In genomic region chr22:18024276-18024939, GRCh38 we compare ENCODE assay signal across 8 cellular contexts. TPM values are rescaled to one million over a fixed set of nuclear protein-coding genes. Genes with fewer than 3 reads are reported as not detected.
DNase-seq lines count a peak whose midpoint lies in the region; ATAC-seq and TF ChIP-seq lines count a peak whose summit lies in the region.

MICAL3 (minus strand) TSS chr22:18024561; CDS start chr22:17906812, 117,749 bp downstream.

- no peaks in the 10 kb centered on the region for H4K20me1 ChIP-seq in SK-N-SH (ENCODE audit: insufficient read depth)

- H3K27ac Mint-ChIP-seq in activated naive CD8-positive, alpha-beta T cell = no peak within 1 kb of the TSS

- TF ChIP-seq CTCF in SK-N-SH (IDR thresholded peaks at IDR 0.05) (peak; percentile 63), thoracic aorta (IDR thresholded peaks at IDR 0.05) (peak; percentile 43)

- TF ChIP-seq RAD21 in SK-N-SH (IDR thresholded peaks at IDR 0.05; ENCODE audit: low read length) = peak; percentile 64

- ATAC-seq in thoracic aorta (ENCODE audit: insufficient number of reproducible peaks, low FRiP score, low read depth) (peak; percentile 69), HG03095 (IDR thresholded peaks at IDR 0.05; ENCODE audit: unreplicated experiment) (no peak)

- DNase-seq in SK-N-SH = peak; percentile 93
- DNase-seq in glomerular endothelial cell (ENCODE audit: extremely low read depth, low read depth, low spot score) = no peak
- DNase-seq in nucleus accumbens (lab: John Stamatoyannopoulos, UW) = peak in 48 of 56 donors; percentile 15 to 82 (median 58)
- DNase-seq in thoracic aorta (ENCODE audit: low spot score) = no peak

- H3K4me3 ChIP-seq in HUES6 (ENCODE audit: low read depth, low read length) (peak within 1 kb of the TSS; percentile 83), SK-N-SH (ENCODE audit: low read depth in 2 of 2, low read length in 1 of 2) (peak within 1 kb of the TSS; percentile 79 to 84), thoracic aorta (peak within 1 kb of the TSS; percentile 95)

- 2% methylated on average over 30 of the region's 56 CpGs for WGBS in SK-N-SH (ENCODE audit: low lambda C conversion rate)

- POLR2A ChIA-PET in SK-N-SH (lab: Yijun Ruan, JAX) = no interaction called here

- H3K27me3 ChIP-seq in HUES6 (ENCODE audit: control insufficient read depth, insufficient read depth, low read length) = peaks cover 60% of the 10 kb centered on the region
- no peaks in the 10 kb centered on the region for H3K27me3 ChIP-seq in SK-N-SH (ENCODE audit: insufficient read depth)
- H3K27me3 ChIP-seq in thoracic aorta (replicated peaks; ENCODE audit: insufficient read depth) = no peaks in the 10 kb centered on the region

- no peak within 1 kb of the TSS for H3K27ac ChIP-seq in HUES6 (ENCODE audit: low read depth, low read length)
- peak within 1 kb of the TSS; percentile 39 to 62; a peak in 3 of 4 replicates for H3K27ac ChIP-seq in SK-N-SH (ENCODE audit: low read depth in 2 of 2, low read length in 1 of 2)
- H3K27ac ChIP-seq in thoracic aorta = peak within 1 kb of the TSS; percentile 71

- H3K9ac ChIP-seq in ES-I3 (ENCODE audit: low read depth, low read length) (peak within 1 kb of the TSS; percentile 69), HUES6 (ENCODE audit: low read length) (peak within 1 kb of the TSS; percentile 16), SK-N-SH (peak within 1 kb of the TSS; percentile 33; the same call in 1 of the 2 replicates)

- H3F3A ChIP-seq in SK-N-SH (replicated peaks; ENCODE audit: insufficient read depth) = peaks cover 4% of the 10 kb centered on the region

- H3K4me3 Mint-ChIP-seq in activated naive CD8-positive, alpha-beta T cell = peak within 1 kb of the TSS; percentile 92

- no peaks in the 10 kb centered on the region for H3K36me3 ChIP-seq in ES-I3 (ENCODE audit: insufficient read depth, low read length)
- no peaks in the 10 kb centered on the region for H3K36me3 ChIP-seq in HUES6 (ENCODE audit: control insufficient read depth, insufficient read depth, low read length)
- H3K36me3 ChIP-seq in SK-N-SH (replicated peaks in 1 of 2; ENCODE audit: control insufficient read depth in 1 of 2, insufficient read depth in 2 of 2, low read length in 1 of 2) = no peaks in the 10 kb centered on the region
- H3K36me3 ChIP-seq in thoracic aorta = no peaks in the 10 kb centered on the region

- no peaks in the 10 kb centered on the region for H3K9me2 ChIP-seq in SK-N-SH

- H3K9me3 ChIP-seq in ES-I3 (ENCODE audit: control insufficient read depth, insufficient read depth, low read length) = no peaks in the 10 kb centered on the region
- H3K9me3 ChIP-seq in HUES6 (ENCODE audit: control insufficient read depth, insufficient read depth, low read depth, low read length) = no peaks in the 10 kb centered on the region
- no peaks in the 10 kb centered on the region for H3K9me3 ChIP-seq in SK-N-SH
- H3K9me3 ChIP-seq in thoracic aorta = no peaks in the 10 kb centered on the region

- peaks cover 14% of the 10 kb centered on the region for H3K4me1 Mint-ChIP-seq in activated naive CD8-positive, alpha-beta T cell (ENCODE audit: low read depth)

- H3K36me3 Mint-ChIP-seq in activated naive CD8-positive, alpha-beta T cell = no peaks in the 10 kb centered on the region

- H3K27me3 Mint-ChIP-seq in activated naive CD8-positive, alpha-beta T cell = peaks cover 28% of the 10 kb centered on the region

- no peaks in the 10 kb centered on the region for H3K4me1 ChIP-seq in ES-I3 (ENCODE audit: insufficient read depth, low read length)
- peaks cover 3% of the 10 kb centered on the region for H3K4me1 ChIP-seq in HUES6 (ENCODE audit: control insufficient read depth, insufficient read depth, low read length)
- H3K4me1 ChIP-seq in SK-N-SH (ENCODE audit: control insufficient read depth in 1 of 2, insufficient read depth in 2 of 2, low read depth in 1 of 2, low read length in 1 of 2) = peaks cover 0 to 10% of the 10 kb centered on the region in 2 experiments; a peak in 1 of 4 replicates
- H3K4me1 ChIP-seq in thoracic aorta (ENCODE audit: control insufficient read depth in 1 of 2, low read depth in 2 of 2) = peaks cover 15 to 17% of the 10 kb centered on the region in 2 donors

- no peaks in the 10 kb centered on the region for H3K9me3 Mint-ChIP-seq in activated naive CD8-positive, alpha-beta T cell (ENCODE audit: low read depth)

- TF ChIP-seq EP300 in SK-N-SH (IDR thresholded peaks at IDR 0.05; ENCODE audit: borderline replicate concordance in 1 of 2, low read depth in 1 of 2, low read length in 1 of 2) = no peak; a peak in 1 of 4 replicates

- CTCF ChIA-PET in SK-N-SH (lab: Yijun Ruan, JAX) = interaction anchor here (0.7 to 5.1 kb wide), 33 partner anchors 10 to 211 kb away, joined by 3 to 44 read pairs (median 4); no protein-coding TSS in a partner anchor

- no peaks in the 10 kb centered on the region for H3K79me2 ChIP-seq in SK-N-SH (ENCODE audit: insufficient read depth)

- H2AFZ ChIP-seq in SK-N-SH (ENCODE audit: low read depth) = peak within 1 kb of the TSS; percentile 94

- peak within 1 kb of the TSS; percentile 99 for H3K4me2 ChIP-seq in SK-N-SH

TF ChIP-seq in SK-N-SH, 30 proteins besides CTCF, POLR2A, EP300 and RAD21:
- TF ChIP-seq SMC3 (IDR thresholded peaks at IDR 0.05; ENCODE audit: low read depth, low read length) = peak; percentile 70
- peak; percentile 63; the same call in 1 of the 2 replicates for TF ChIP-seq MAX (IDR thresholded peaks at IDR 0.05; ENCODE audit: low read depth)
- TF ChIP-seq MEF2A (IDR thresholded peaks at IDR 0.05; ENCODE audit: borderline replicate concordance, low read depth) = no peak
- TF ChIP-seq RCOR1 (IDR thresholded peaks at IDR 0.05; ENCODE audit: low read length) = peak; percentile 47; the same call in 1 of the 2 replicates
- peak; percentile 23; the same call in 1 of the 2 replicates for TF ChIP-seq NRF1 (IDR thresholded peaks at IDR 0.05; ENCODE audit: low read depth, low read length)
- TF ChIP-seq FOXM1 (IDR thresholded peaks at IDR 0.05; ENCODE audit: low read depth) = no peak
- TF ChIP-seq MXI1 (IDR thresholded peaks at IDR 0.05; ENCODE audit: low read depth, low read length) = peak; percentile 44; the same call in 1 of the 2 replicates

RNA-seq across cellular contexts. Expression of gene MICAL3, which starts in this region (rescaled TPM):
- polyA plus RNA-seq in SK-N-SH (2012; rRNA removed) = 50.9 and 83.1 TPM in 2 replicates
- polyA plus RNA-seq in SK-N-SH (2012; cell fraction: cytosol; rRNA removed) = 35.5 and 39.3 TPM in 2 replicates
- 293 and 319 TPM in 2 replicates for polyA plus RNA-seq in SK-N-SH (2012; cell fraction: nucleus; rRNA removed)
- total RNA-seq in glomerular endothelial cell = 28.9 and 63.5 TPM in 2 replicates
- 10 to 100 TPM; 45.2 to 78.0 TPM for total RNA-seq in thoracic aorta

Comparison
In these comparisons a context has a peak if more than half of its experiments do, and no peak if none do; other contexts are left out.
1. H3K9ac ChIP-seq: peak in every context shown above with its lines; median percentile 69 in ES-I3; 33 in SK-N-SH; 16 in HUES6.
2. DNase-seq: peak in SK-N-SH (single experiment) and nucleus accumbens (48 of 56); none in glomerular endothelial cell (single experiment) and thoracic aorta (single experiment).
3. Peak in every context shown above with its lines, with median percentiles within 50 percentile points of each other: H3K4me3 ChIP-seq.